In the genomic region with DNA sequence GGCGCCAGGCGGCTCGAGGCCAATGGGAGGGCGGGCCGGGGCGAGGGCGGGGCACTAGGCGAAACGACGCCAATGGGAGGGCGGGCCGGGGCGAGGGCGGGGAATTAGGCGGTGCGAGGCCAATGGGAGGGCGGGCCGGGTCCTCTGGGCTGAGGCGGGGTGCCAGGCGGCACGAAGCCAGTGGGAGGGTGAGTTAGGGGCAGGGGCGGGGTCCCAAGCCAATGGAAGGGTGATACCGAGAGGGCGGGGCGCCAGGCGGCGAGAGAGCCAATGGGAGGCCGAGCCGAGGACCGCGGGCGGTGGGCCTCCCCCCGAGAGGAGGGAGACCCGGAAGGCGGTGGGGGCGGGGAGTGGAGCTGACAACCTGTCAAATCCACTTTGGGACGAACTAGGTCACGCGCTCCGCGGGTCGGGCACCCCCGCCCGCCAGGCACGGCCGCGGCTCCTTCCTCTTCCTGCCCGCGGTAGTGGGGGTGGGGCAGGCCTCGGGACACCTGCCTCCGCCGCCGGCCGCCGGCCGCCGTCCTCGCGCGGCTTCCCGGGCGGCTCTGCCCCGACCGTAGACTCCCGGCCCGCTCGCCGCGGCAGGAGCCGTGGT, we compare ENCODE assay signal across 8 cellular contexts. TPM values are rescaled to one million over a fixed set of nuclear protein-coding genes. Genes with fewer than 3 reads are reported as not detected.
DNase-seq lines count a peak whose midpoint lies in the region; ATAC-seq and TF ChIP-seq lines count a peak whose summit lies in the region.

No MANE protein-coding gene starts in this region.

- H3K27me3 Mint-ChIP-seq in natural killer cell treated with Interleukin-12 subunit alpha and Interleukin-12 subunit beta and Interleukin-15 and Interleukin-18, amount 100 ng/mL, for 72 hours, result no peaks in the 10 kb centered on the region

- no peak for TF ChIP-seq CTCF in LNCaP clone FGC (IDR thresholded peaks at IDR 0.05; ENCODE audit: control insufficient read depth, extremely low read depth, insufficient read depth)
- TF ChIP-seq CTCF in fibroblast of pulmonary artery (IDR thresholded peaks at IDR 0.05; ENCODE audit: low read length, missing control alignments), result no peak

- peak overlapping the region; percentile 63 to 70 for H3K27ac Mint-ChIP-seq in natural killer cell treated with Interleukin-12 subunit alpha and Interleukin-12 subunit beta and Interleukin-15 and Interleukin-18, amount 100 ng/mL, for 72 hours

- H3K36me3 Mint-ChIP-seq in natural killer cell treated with Interleukin-12 subunit alpha and Interleukin-12 subunit beta and Interleukin-15 and Interleukin-18, amount 100 ng/mL, for 72 hours, result no peaks in the 10 kb centered on the region

- peak overlapping the region; percentile 85 for H3K4me3 Mint-ChIP-seq in natural killer cell treated with Interleukin-12 subunit alpha and Interleukin-12 subunit beta and Interleukin-15 and Interleukin-18, amount 100 ng/mL, for 72 hours

- H3K4me3 ChIP-seq in LNCaP clone FGC (ENCODE audit: low read depth, low read length) (peak overlapping the region; percentile 80), fibroblast of pulmonary artery (replicated peaks; ENCODE audit: low read depth, low read length) (peak overlapping the region; percentile 78)

- H3K9me3 Mint-ChIP-seq in natural killer cell treated with Interleukin-12 subunit alpha and Interleukin-12 subunit beta and Interleukin-15 and Interleukin-18, amount 100 ng/mL, for 72 hours, result no peaks in the 10 kb centered on the region

- ATAC-seq in natural killer cell treated with Interleukin-12 subunit alpha and Interleukin-12 subunit beta and Interleukin-15 and Interleukin-18, amount 100 ng/mL, for 72 hours, result peak; percentile 96

- peaks cover 4 to 5% of the 10 kb centered on the region in 2 donors for H3K4me1 Mint-ChIP-seq in natural killer cell treated with Interleukin-12 subunit alpha and Interleukin-12 subunit beta and Interleukin-15 and Interleukin-18, amount 100 ng/mL, for 72 hours (ENCODE audit: low read depth in 2 of 2)

- peak; percentile 99 for DNase-seq in EL
- DNase-seq in H4 (ENCODE audit: low spot score), result peak; percentile 98
- peak; percentile 96 for DNase-seq in LNCaP clone FGC (ENCODE audit: low read depth)
- peak; percentile 100 for DNase-seq in RPMI8226
- peak; percentile 100 for DNase-seq in activated T-helper 9 cell treated with anti-CD3 and anti-CD28 coated beads, Interleukin-2, amount 50 U/mL, for 16 hours (ENCODE audit: low read depth)
- DNase-seq in fibroblast of pulmonary artery (ENCODE audit: low read depth), result peak; percentile 99
- peak; percentile 100 for DNase-seq in natural killer cell treated with Interleukin-12 subunit alpha and Interleukin-12 subunit beta and Interleukin-15 and Interleukin-18, amount 100 ng/mL, for 72 hours (ENCODE audit: low spot score)
- DNase-seq in stimulated activated naive CD4-positive, alpha-beta T cell treated with Interleukin-2 at 50 U/mL for 16 hours (lab: John Stamatoyannopoulos, UW), result peak; percentile 100

RNA-seq across cellular contexts. Expression of a gene that starts 28.0 kb away (rescaled TPM):
- total RNA-seq in H4 (2014; rRNA removed; shearing (Covaris generic)), result 10.1 and 11.0 TPM in 2 replicates
- total RNA-seq in natural killer cell treated with Interleukin-12 subunit alpha and Interleukin-12 subunit beta and Interleukin-15 and Interleukin-18, amount 100 ng/mL, for 72 hours, result 100 to 1,000 TPM in 1 of 2 donors, 10 to 100 TPM in 1; 71.2 to 105 TPM

Comparison
In these comparisons a context has a peak if more than half of its experiments do, and no peak if none do; other contexts are left out.
1. Peak in every context shown above with its lines: DNase-seq, ATAC-seq and H3K4me3 ChIP-seq.